Comparison of ENCODE assay signal across 26 cellular contexts in the genomic region with DNA sequence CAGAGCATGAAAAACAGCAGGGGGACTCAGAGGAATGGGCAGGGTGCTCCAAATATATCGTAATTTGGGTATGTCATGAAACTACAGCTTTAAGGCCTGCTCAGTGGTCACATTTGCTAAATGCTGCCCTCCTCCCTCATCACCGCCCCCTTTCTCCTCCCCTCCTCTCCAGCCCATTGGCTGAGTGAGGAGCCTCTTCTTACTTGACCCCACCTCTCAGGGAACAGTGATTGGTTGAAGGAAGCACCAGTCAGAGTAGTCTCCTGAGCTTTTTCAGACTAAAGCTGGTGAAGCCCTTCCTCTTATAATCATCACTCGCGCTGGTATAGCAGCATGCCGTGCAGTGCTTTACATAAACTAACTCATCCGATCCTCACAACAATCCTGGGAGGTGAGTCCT. TPM values are rescaled to one million over a fixed set of nuclear protein-coding genes. Genes with fewer than 3 reads are reported as not detected.
"Had no signal": no experiment of that assay in that cellular context is flagged by ENCODE, and none has a peak within 500 bp of the region (broad histone marks: within the 10 kb centered on the region; RNA-seq: fewer than 3 reads in every experiment).

No MANE protein-coding gene starts in this region.

- H3K4me3 ChIP-seq: colonic mucosa, heart right ventricle, left lung, lung, sigmoid colon, smooth muscle cell, stomach, suprapubic skin, tibial nerve had no signal

- H3K9me3 Mint-ChIP-seq: activated CD4-positive, alpha-beta T cell treated with anti-CD3 and anti-CD28 coated beads, Interleukin-2, amount 10 ng/mL, durations not matched to agents 7 days and 5 days; activated CD8-positive, alpha-beta T cell treated with anti-CD3 and anti-CD28 coated beads for 36 hours; activated naive CD4-positive, alpha-beta T cell treated with anti-CD3 and anti-CD28 coated beads for 36 hours; neural crest cell; stimulated activated memory B cell treated with anti-CD40 and anti-IgM and Interleukin-4, amounts not matched to agents 10 μg/mL and 1 μg/mL and 100 μg/mL, for 72 hours; T-helper 2 cell treated with Interferon-gamma antibody and Interleukin-4, amounts not matched to agents 5 μg/mL and 100 μg/mL, for 36 hours had no signal

- H3K9me3 ChIP-seq: colonic mucosa, heart right ventricle, left lung, sigmoid colon, stomach, suprapubic skin, tibial nerve had no signal

- H3K27ac Mint-ChIP-seq: activated CD4-positive, alpha-beta T cell treated with anti-CD3 and anti-CD28 coated beads, Interleukin-2, amount 10 ng/mL, durations not matched to agents 7 days and 5 days; activated CD8-positive, alpha-beta T cell treated with anti-CD3 and anti-CD28 coated beads for 36 hours; activated naive CD4-positive, alpha-beta T cell treated with anti-CD3 and anti-CD28 coated beads for 36 hours; naive thymus-derived CD4-positive, alpha-beta T cell; stimulated activated memory B cell treated with anti-CD40 and anti-IgM and Interleukin-4, amounts not matched to agents 10 μg/mL and 1 μg/mL and 100 μg/mL, for 72 hours; T-helper 2 cell treated with Interferon-gamma antibody and Interleukin-4, amounts not matched to agents 5 μg/mL and 100 μg/mL, for 36 hours had no signal

- H3K4me2 ChIP-seq: smooth muscle cell had no signal

- H3K27me3 ChIP-seq: colonic mucosa had no signal

- H3K4me1 Mint-ChIP-seq: activated CD4-positive, alpha-beta T cell treated with anti-CD3 and anti-CD28 coated beads, Interleukin-2, amount 10 ng/mL, durations not matched to agents 7 days and 5 days had no signal

- ATAC-seq: activated CD8-positive, alpha-beta T cell treated with anti-CD3 and anti-CD28 coated beads for 36 hours; heart right ventricle; left lung; naive thymus-derived CD4-positive, alpha-beta T cell; stimulated activated memory B cell treated with anti-CD40 and anti-IgM and Interleukin-4, amounts not matched to agents 10 μg/mL and 1 μg/mL and 100 μg/mL, for 72 hours had no signal

- H3K36me3 ChIP-seq: colonic mucosa, heart right ventricle, left lung, sigmoid colon, stomach, suprapubic skin, tibial nerve had no signal

- H3K27ac ChIP-seq: colonic mucosa, epithelial cell of prostate, heart right ventricle, left lung, sigmoid colon, stomach, suprapubic skin, tibial nerve, VCaP had no signal

- H3K4me1 ChIP-seq: colonic mucosa had no signal

- H3K4me3 Mint-ChIP-seq: activated CD4-positive, alpha-beta T cell treated with anti-CD3 and anti-CD28 coated beads, Interleukin-2, amount 10 ng/mL, durations not matched to agents 7 days and 5 days; activated CD8-positive, alpha-beta T cell treated with anti-CD3 and anti-CD28 coated beads for 36 hours; activated naive CD4-positive, alpha-beta T cell treated with anti-CD3 and anti-CD28 coated beads for 36 hours; naive thymus-derived CD4-positive, alpha-beta T cell; neural crest cell; stimulated activated memory B cell treated with anti-CD40 and anti-IgM and Interleukin-4, amounts not matched to agents 10 μg/mL and 1 μg/mL and 100 μg/mL, for 72 hours; T-helper 2 cell treated with Interferon-gamma antibody and Interleukin-4, amounts not matched to agents 5 μg/mL and 100 μg/mL, for 36 hours had no signal

- FAIRE-seq: bronchial epithelial cell, kidney, urothelium cell line had no signal

- H3K36me3 Mint-ChIP-seq: stimulated activated memory B cell treated with anti-CD40 and anti-IgM and Interleukin-4, amounts not matched to agents 10 μg/mL and 1 μg/mL and 100 μg/mL, for 72 hours had no signal

- DNase-seq: activated CD4-positive, alpha-beta T cell treated with anti-CD3 and anti-CD28 coated beads, Interleukin-2, amount 10 ng/mL, durations not matched to agents 7 days and 5 days; activated CD4-positive, CD25-positive, alpha-beta regulatory T cell treated with anti-CD3 and anti-CD28 coated beads, Interleukin-2, amount 50 U/mL, for 72 hours; activated CD8-positive, alpha-beta T cell treated with anti-CD3 and anti-CD28 coated beads for 36 hours; activated naive CD4-positive, alpha-beta T cell treated with anti-CD3 and anti-CD28 coated beads for 36 hours; activated T-cell treated with anti-CD3 and anti-CD28 coated beads, Interleukin-2, amount 50 U/mL, for 1 hour; amygdala; colonic mucosa; heart right ventricle; kidney; left lung; naive thymus-derived CD4-positive, alpha-beta T cell; occipital lobe; sigmoid colon; stimulated activated CD4-positive, alpha-beta T cell treated with anti-CD3 and anti-CD28 coated beads, Interleukin-15, amount 100 ng/mL, for 24 hours; stomach had no signal

RNA-seq across cellular contexts. Expression of a gene that starts 10.0 kb away (rescaled TPM):
- total RNA-seq: activated CD4-positive, alpha-beta T cell treated with anti-CD3 and anti-CD28 coated beads, Interleukin-2, amount 10 ng/mL, durations not matched to agents 7 days and 5 days; activated naive CD4-positive, alpha-beta T cell treated with anti-CD3 and anti-CD28 coated beads for 36 hours had no signal
- polyA plus RNA-seq: naive thymus-derived CD4-positive, alpha-beta T cell had no signal
